ENCODE assay signal across 8 cellular contexts in the genomic region with DNA sequence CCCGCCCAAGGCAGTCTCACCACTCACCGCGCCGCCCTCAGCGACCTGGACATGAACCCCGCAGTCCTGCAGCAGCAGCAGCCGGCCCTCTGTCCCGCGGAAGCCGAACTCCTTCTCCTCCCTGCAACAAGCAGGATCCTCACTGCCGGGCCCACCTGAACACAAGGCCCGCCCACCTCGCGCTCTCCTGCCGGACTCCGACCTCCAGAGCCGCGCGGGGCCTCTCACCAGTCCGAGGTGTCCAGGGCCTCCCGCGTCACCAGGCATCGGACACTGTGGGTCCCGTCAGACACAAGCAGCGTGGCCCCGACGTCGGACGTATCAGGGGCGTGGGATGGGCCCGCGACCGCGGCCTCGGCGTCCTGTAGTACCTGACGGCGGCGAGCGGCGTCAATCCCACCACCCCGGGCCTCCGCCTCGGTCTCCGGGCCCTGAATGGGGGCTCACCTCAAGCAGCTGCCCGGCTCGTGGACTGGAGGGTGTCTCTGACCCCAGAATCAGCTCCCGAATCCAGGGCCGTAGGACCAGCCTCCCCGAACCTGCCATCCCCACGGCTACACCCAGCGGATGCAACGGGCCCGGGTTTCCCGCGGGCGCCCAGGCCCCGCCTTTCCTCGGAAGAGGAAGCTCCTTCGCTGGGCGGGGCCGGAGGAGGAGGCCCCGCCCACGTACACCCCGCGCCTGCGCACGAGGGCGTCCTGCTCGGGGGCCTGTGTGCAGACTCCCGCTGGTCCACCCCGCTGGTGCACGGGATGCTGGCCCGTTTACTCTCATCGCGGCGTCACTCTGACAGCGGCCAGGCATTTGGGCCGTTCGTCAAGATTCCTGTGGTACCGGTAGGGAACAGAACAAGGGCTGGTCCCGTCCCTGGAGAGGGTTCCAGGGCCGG. TPM values are rescaled to one million over a fixed set of nuclear protein-coding genes. Genes with fewer than 3 reads are reported as not detected.
A peak's percentile ranks its signal among the peaks of the same experiment; 100 is the strongest.
DNase-seq lines count a peak whose midpoint lies in the region; ATAC-seq and TF ChIP-seq lines count a peak whose summit lies in the region.

ACD (minus strand) TSS at position 586 of the 889 bp plus-strand sequence; CDS start at position 546, 40 bp downstream.

- no peaks in the 10 kb centered on the region for H3K9me3 Mint-ChIP-seq in activated T-cell treated with anti-CD3 and anti-CD28 coated beads, Interleukin-2, amount 50 U/mL, for 4 hours

- peaks cover 22% of the 10 kb centered on the region for H3K4me1 Mint-ChIP-seq in activated T-cell treated with anti-CD3 and anti-CD28 coated beads, Interleukin-2, amount 50 U/mL, for 4 hours (ENCODE audit: low read depth)

- H3K9ac ChIP-seq in HUES6 (ENCODE audit: low read length) (peak within 1 kb of the TSS; percentile 72), muscle layer of colon (ENCODE audit: low read length) (peak within 1 kb of the TSS; percentile 54)

- no peaks in the 10 kb centered on the region for H3K27me3 Mint-ChIP-seq in activated T-cell treated with anti-CD3 and anti-CD28 coated beads, Interleukin-2, amount 50 U/mL, for 4 hours (ENCODE audit: low read depth)

- TSS peak; percentile 33 for BruUV-seq in PC-9 (replicated peaks; lab: Mats Ljungman, UMichigan)

- H3K79me2 ChIP-seq in PC-9 (ENCODE audit: low read depth), result peaks cover 8% of the 10 kb centered on the region

- intact Hi-C loops in PC-9 (cut with micrococcal nuclease; ENCODE audit: unreplicated experiment), result loop anchor here (2.0 kb wide), 2 partner anchors 97 to 139 kb away; partner anchors contain the start of gene CTCF

- no peak for TF ChIP-seq CTCF in PC-9 (conservative IDR thresholded peaks at IDR 0.05)

- peak within 1 kb of the TSS; percentile 89 for H3K4me3 Mint-ChIP-seq in activated T-cell treated with anti-CD3 and anti-CD28 coated beads, Interleukin-2, amount 50 U/mL, for 4 hours

- peak; percentile 90 for TF ChIP-seq POLR2A in erythroblast (IDR thresholded peaks at IDR 0.05; ENCODE audit: low read length)

- no peaks in the 10 kb centered on the region for H3K9me2 ChIP-seq in PC-9 (ENCODE audit: insufficient read depth)

- peak; percentile 81 for DNase-seq in DMS114 treated with DMSO at 0.1 percent for 48 hours (lab: John Stamatoyannopoulos, UW; ENCODE audit: unreplicated experiment)
- DNase-seq in PC-9, result peak; percentile 81 to 91
- peak; percentile 92 for DNase-seq in activated T-cell treated with anti-CD3 and anti-CD28 coated beads, Interleukin-2, amount 50 U/mL, for 4 hours
- DNase-seq in erythroblast (lab: John Stamatoyannopoulos, UW), result peak; percentile 92 to 95
- peak; percentile 86 for DNase-seq in stimulated activated CD8-positive, alpha-beta memory T cell treated with anti-CD3 and anti-CD28 coated beads, Interleukin-7, amount 100 ng/mL, for 24 hours (ENCODE audit: low read depth)

- peaks cover 28% of the 10 kb centered on the region for H3K36me3 ChIP-seq in HUES6 (ENCODE audit: control insufficient read depth, insufficient read depth, low read length)
- H3K36me3 ChIP-seq in PC-9 (ENCODE audit: low read depth), result no peaks in the 10 kb centered on the region
- peaks cover 20% of the 10 kb centered on the region for H3K36me3 ChIP-seq in muscle layer of colon (ENCODE audit: insufficient read depth, low read length)

- peak within 1 kb of the TSS; percentile 100 for H2AFZ ChIP-seq in PC-9

- H3K9me3 ChIP-seq in HUES6 (ENCODE audit: control insufficient read depth, insufficient read depth, low read depth, low read length), result no peaks in the 10 kb centered on the region
- no peaks in the 10 kb centered on the region for H3K9me3 ChIP-seq in PC-9 (ENCODE audit: insufficient read depth, low read depth)
- no peaks in the 10 kb centered on the region for H3K9me3 ChIP-seq in muscle layer of colon (ENCODE audit: low read length)

- CTCF ChIA-PET in PC-9 (lab: Charles Lee), result interaction anchor here (0.6 to 1.0 kb wide), 4 partner anchors 9 to 339 kb away, joined by 3 to 5 read pairs (median 3); no protein-coding TSS in a partner anchor

- H3K27me3 ChIP-seq in HUES6 (ENCODE audit: control insufficient read depth, insufficient read depth, low read length) (peaks cover 14% of the 10 kb centered on the region; the same call in 1 of the 2 replicates), PC-9 (ENCODE audit: insufficient read depth, low read depth) (no peaks in the 10 kb centered on the region), muscle layer of colon (ENCODE audit: control insufficient read depth in 1 of 2, insufficient read depth in 2 of 2, low read length in 2 of 2) (peaks cover 1 to 7% of the 10 kb centered on the region in 2 donors)

- peak; percentile 64 for ATAC-seq in GM21423 (IDR thresholded peaks at IDR 0.05; ENCODE audit: unreplicated experiment)
- ATAC-seq in activated T-cell treated with anti-CD3 and anti-CD28 coated beads, Interleukin-2, amount 50 U/mL, for 4 hours, result peak; percentile 72 to 75

- H3K4me2 ChIP-seq in PC-9, result peak within 1 kb of the TSS; percentile 90

- 0 out of 2 replicates have a peak, but pooled peaks cover 9% of the 10 kb centered on the region for H3K4me1 ChIP-seq in HUES6 (ENCODE audit: control insufficient read depth, insufficient read depth, low read length)
- H3K4me1 ChIP-seq in PC-9 (replicated peaks; ENCODE audit: insufficient read depth), result peaks cover 7% of the 10 kb centered on the region
- H3K4me1 ChIP-seq in muscle layer of colon (ENCODE audit: insufficient read depth, low read length), result peaks cover 19% of the 10 kb centered on the region

- H3K4me3 ChIP-seq in HUES6 (ENCODE audit: low read depth, low read length), result peak within 1 kb of the TSS; percentile 99
- H3K4me3 ChIP-seq in PC-9, result peak within 1 kb of the TSS; percentile 97
- peak within 1 kb of the TSS; percentile 66 to 71 for H3K4me3 ChIP-seq in muscle layer of colon (ENCODE audit: low read depth in 1 of 2, low read length in 2 of 2)

- no peaks in the 10 kb centered on the region for H4K20me1 ChIP-seq in PC-9 (ENCODE audit: insufficient read depth)

- POLR2A ChIA-PET in PC-9 (lab: Charles Lee; ENCODE audit: unreplicated experiment), result interaction anchor here (0.5 to 0.6 kb wide), 7 partner anchors 9 to 482 kb away, joined by 3 to 14 read pairs (median 3); no protein-coding TSS in a partner anchor

- H3F3A ChIP-seq in PC-9 (ENCODE audit: insufficient read depth, low read depth), result peaks cover 9% of the 10 kb centered on the region

- H3K36me3 Mint-ChIP-seq in activated T-cell treated with anti-CD3 and anti-CD28 coated beads, Interleukin-2, amount 50 U/mL, for 4 hours (ENCODE audit: insufficient read depth), result peaks cover 7% of the 10 kb centered on the region

- H3K27ac ChIP-seq in HUES6 (ENCODE audit: low read depth, low read length), result peak within 1 kb of the TSS; percentile 30
- H3K27ac ChIP-seq in PC-9, result peak within 1 kb of the TSS; percentile 52
- peak within 1 kb of the TSS; percentile 90 for H3K27ac ChIP-seq in muscle layer of colon (ENCODE audit: low read depth, low read length)

RNA-seq across cellular contexts. Expression of gene ACD, which starts in this region (rescaled TPM):
- 34.7 and 38.9 TPM in 2 replicates for total RNA-seq in PC-9 (2021)
- 10 to 100 TPM; 87.5 to 89.7 (median 89.4) TPM for total RNA-seq in activated T-cell treated with anti-CD3 and anti-CD28 coated beads, Interleukin-2, amount 50 U/mL, for 4 hours

Comparison
In these comparisons a context has a peak if more than half of its experiments do, and no peak if none do; other contexts are left out.
1. Peak in every context shown above with its lines: DNase-seq, ATAC-seq, H3K4me3 ChIP-seq and H3K27ac ChIP-seq.
2. H3K27ac ChIP-seq: peak in every context shown above with its lines; median percentile 90 in muscle layer of colon; 52 in PC-9; 30 in HUES6.